Comparison of ENCODE assay signal across 1 cellular context in genomic region chr20:21053002-21053762, GRCh38.
TF ChIP-seq lines count a peak whose summit lies in the region.

No MANE protein-coding gene starts in this region.

TF ChIP-seq in HepG2, 621 proteins besides CTCF, POLR2A, EP300 and RAD21 (continued from another document and continues in another):
- TF ChIP-seq ZBTB40 (IDR thresholded peaks at IDR 0.05) (no peak), ZBTB40 (CRISPR knock-in tag; IDR thresholded peaks at IDR 0.05) (peak; percentile 65; the same call in 1 of the 2 replicates), ZBTB21 (CRISPR knock-in tag; IDR thresholded peaks at IDR 0.05) (0 out of 2 replicates have a peak, but pooled peaks have one; percentile 20), KLF15 (CRISPR knock-in tag; IDR thresholded peaks at IDR 0.05; ENCODE audit: borderline replicate concordance) (peak; percentile 35; the same call in 1 of the 2 replicates), ZNF546 (CRISPR knock-in tag; conservative IDR thresholded peaks at IDR 0.05) (no peak), GATA4 (IDR thresholded peaks at IDR 0.05; ENCODE audit: borderline replicate concordance, low read depth) (peak; percentile 57; the same call in 1 of the 2 replicates), ZBTB7B (CRISPR knock-in tag; IDR thresholded peaks at IDR 0.05) (peak; percentile 80), TBL1XR1 (IDR thresholded peaks at IDR 0.05; ENCODE audit: borderline replicate concordance, low read length, partially characterized antibody) (peak; percentile 69), ZBTB34 (CRISPR knock-in tag; IDR thresholded peaks at IDR 0.05) (peak; percentile 54; the same call in 1 of the 2 replicates), KMT2B (CRISPR knock-in tag; IDR thresholded peaks at IDR 0.05) (no peak; the same call in 1 of the 2 replicates), PCBP2 (optimal IDR thresholded peaks at IDR 0.05; ENCODE audit: low read depth, low read length, poor library complexity, severe bottlenecking) (no peak), ZNF629 (CRISPR knock-in tag; conservative IDR thresholded peaks at IDR 0.05) (peak; percentile 51), ZUFSP (CRISPR knock-in tag; IDR thresholded peaks at IDR 0.05; ENCODE audit: borderline replicate concordance) (no peak), ARID2 (CRISPR knock-in tag; IDR thresholded peaks at IDR 0.05; ENCODE audit: borderline replicate concordance) (no peak), SP1 (IDR thresholded peaks at IDR 0.05) (no peak), SP1 (CRISPR knock-in tag; IDR thresholded peaks at IDR 0.05) (no peak), MED8 (CRISPR knock-in tag; IDR thresholded peaks at IDR 0.05; ENCODE audit: insufficient replicate concordance) (no peak), ARID3A (IDR thresholded peaks at IDR 0.05; ENCODE audit: low read depth, low read length) (peak; percentile 70; the same call in 1 of the 2 replicates), ZNF713 (CRISPR knock-in tag; IDR thresholded peaks at IDR 0.05) (no peak), POGZ (CRISPR knock-in tag; IDR thresholded peaks at IDR 0.05) (peak; percentile 57; the same call in 1 of the 2 replicates), ZNF619 (CRISPR knock-in tag; IDR thresholded peaks at IDR 0.05) (no peak; the same call in 1 of the 2 replicates), SNAPC2 (CRISPR knock-in tag; IDR thresholded peaks at IDR 0.05) (peak; percentile 40; the same call in 1 of the 2 replicates), PLSCR1 (CRISPR knock-in tag; IDR thresholded peaks at IDR 0.05; ENCODE audit: borderline replicate concordance) (no peak), ZNF781 (CRISPR knock-in tag; IDR thresholded peaks at IDR 0.05; ENCODE audit: borderline replicate concordance, not compliant biosample characterization) (no peak), ELF1 (CRISPR knock-in tag; IDR thresholded peaks at IDR 0.05) (no peak), RARG (CRISPR knock-in tag; IDR thresholded peaks at IDR 0.05; ENCODE audit: low read depth) (no peak), ZNF562 (CRISPR knock-in tag; IDR thresholded peaks at IDR 0.05; ENCODE audit: borderline replicate concordance) (no peak), HIVEP1 (CRISPR knock-in tag; IDR thresholded peaks at IDR 0.05) (no peak), ZNF350 (CRISPR knock-in tag; IDR thresholded peaks at IDR 0.05; ENCODE audit: borderline replicate concordance, low read depth) (no peak; the same call in 1 of the 2 replicates), FUBP1 (CRISPR knock-in tag; IDR thresholded peaks at IDR 0.05; ENCODE audit: borderline replicate concordance) (no peak), TRIM24 (CRISPR knock-in tag; IDR thresholded peaks at IDR 0.05) (no peak), SMC3 (IDR thresholded peaks at IDR 0.05; ENCODE audit: low read length) (peak; percentile 60), GRHL1 (CRISPR knock-in tag; conservative IDR thresholded peaks at IDR 0.05) (no peak), THAP8 (CRISPR knock-in tag; IDR thresholded peaks at IDR 0.05; ENCODE audit: borderline replicate concordance) (no peak), ZNF510 (CRISPR knock-in tag; IDR thresholded peaks at IDR 0.05; ENCODE audit: low read depth) (no peak)
